23 cellular contexts compared by ENCODE assay signal in genomic region chr4:152110780-152111179, GRCh38.
A peak's percentile ranks its signal among the peaks of the same experiment; 100 is the strongest.
DNase-seq lines count a peak whose midpoint lies in the region; ATAC-seq and TF ChIP-seq lines count a peak whose summit lies in the region.
"Had no signal": no experiment of that assay in that cellular context is flagged by ENCODE, and none has a peak within 500 bp of the region (broad histone marks: within the 10 kb centered on the region; RNA-seq: fewer than 3 reads in every experiment).

No MANE protein-coding gene starts in this region.

- H3K27me3 Mint-ChIP-seq in activated CD4-positive, alpha-beta T cell treated with anti-CD3 and anti-CD28 coated beads, Interleukin-2, amount 10 ng/mL, durations not matched to agents 24 days and 14 days = no peaks in the 10 kb centered on the region

- H3K27ac ChIP-seq in right atrium auricular region (no peak overlapping the region), esophagus muscularis mucosa (replicated peaks in 1 of 4) (no peak overlapping the region)
- H3K27ac ChIP-seq: C4-2B, RWPE1 had no signal

- H3K27ac Mint-ChIP-seq in activated CD4-positive, alpha-beta T cell treated with anti-CD3 and anti-CD28 coated beads, Interleukin-2, amount 10 ng/mL, durations not matched to agents 24 days and 14 days = no peak overlapping the region
- H3K27ac Mint-ChIP-seq: HFFc6 had no signal

- no peak for TF ChIP-seq POLR2A in esophagus muscularis mucosa (IDR thresholded peaks at IDR 0.05; ENCODE audit: low read depth)

- H3K9me3 ChIP-seq in right atrium auricular region = no peaks in the 10 kb centered on the region
- no peaks in the 10 kb centered on the region for H3K9me3 ChIP-seq in esophagus muscularis mucosa

- H3K27me3 ChIP-seq in right atrium auricular region (no peaks in the 10 kb centered on the region), esophagus muscularis mucosa (no peaks in the 10 kb centered on the region)

- 92% methylated on average over 1 of the region's 1 CpG for WGBS in esophagus muscularis mucosa

- H3K4me3 Mint-ChIP-seq in activated CD4-positive, alpha-beta T cell treated with anti-CD3 and anti-CD28 coated beads, Interleukin-2, amount 10 ng/mL, durations not matched to agents 24 days and 14 days = no peak overlapping the region
- H3K4me3 Mint-ChIP-seq: HFFc6 had no signal

- no peaks in the 10 kb centered on the region for H3K36me3 ChIP-seq in right atrium auricular region
- H3K36me3 ChIP-seq in esophagus muscularis mucosa = no peaks in the 10 kb centered on the region

- intact Hi-C loops in activated CD4-positive, alpha-beta T cell treated with anti-CD3 and anti-CD28 coated beads, Interleukin-2, amount 10 ng/mL, durations not matched to agents 24 days and 14 days (cut with micrococcal nuclease) = no loop called here
- intact Hi-C loops in left ventricle myocardium superior (cut with micrococcal nuclease) (no loop called here), esophagus muscularis mucosa (cut with DNase I) (no loop called here)

- H3K9me3 Mint-ChIP-seq in activated CD4-positive, alpha-beta T cell treated with anti-CD3 and anti-CD28 coated beads, Interleukin-2, amount 10 ng/mL, durations not matched to agents 24 days and 14 days = peaks cover 4% of the 10 kb centered on the region
- H3K9me3 Mint-ChIP-seq: HFFc6 had no signal

- H3K4me1 ChIP-seq in right atrium auricular region (peaks cover 0 to 32% of the 10 kb centered on the region in 2 donors), esophagus muscularis mucosa (peaks cover 19 to 37% (median 30%) of the 10 kb centered on the region in 4 donors)

- H3K36me3 Mint-ChIP-seq in activated CD4-positive, alpha-beta T cell treated with anti-CD3 and anti-CD28 coated beads, Interleukin-2, amount 10 ng/mL, durations not matched to agents 24 days and 14 days (ENCODE audit: low read depth) = no peaks in the 10 kb centered on the region

- H3K4me1 Mint-ChIP-seq in activated CD4-positive, alpha-beta T cell treated with anti-CD3 and anti-CD28 coated beads, Interleukin-2, amount 10 ng/mL, durations not matched to agents 24 days and 14 days = peaks cover 47% of the 10 kb centered on the region

- peak; percentile 35 for DNase-seq in activated CD4-positive, alpha-beta T cell treated with anti-CD3 and anti-CD28 coated beads, Interleukin-2, amount 10 ng/mL, durations not matched to agents 24 days and 14 days
- DNase-seq in activated CD4-positive, alpha-beta T cell treated with anti-CD3 and anti-CD28 coated beads for 1 hour = no peak
- DNase-seq in left ventricle myocardium superior = no peak
- no peak for DNase-seq in right atrium auricular region (ENCODE audit: low spot score)
- peak; percentile 45 for DNase-seq in esophagus muscularis mucosa (ENCODE audit: extremely low spot score)
- no peak for DNase-seq in hypothalamus (lab: John Stamatoyannopoulos, UW)
- DNase-seq: 8988T, AML-193, COR-L47, DMS79, H7, HFFc6, KG1, NCI-H1105, NCI-H146, NCI-H2029, NCI-H226, NCI-H510A treated with DMSO at 0.1 percent for 48 hours, NCI-H748 treated with DMSO at 0.1 percent for 48 hours had no signal

- ATAC-seq in left ventricle myocardium superior (peak; percentile 75), GM19452 (IDR thresholded peaks at IDR 0.05; ENCODE audit: unreplicated experiment) (no peak)
- ATAC-seq: SK-N-SH treated with all-trans-retinoic acid at 6 μM for 48 hours had no signal

- TF ChIP-seq EP300 in esophagus muscularis mucosa (IDR thresholded peaks at IDR 0.05) = no peak

- TF ChIP-seq CTCF in right atrium auricular region (IDR thresholded peaks at IDR 0.05) (no peak), esophagus muscularis mucosa (IDR thresholded peaks at IDR 0.05) (no peak)

- H3K4me3 ChIP-seq in right atrium auricular region (no peak overlapping the region), esophagus muscularis mucosa (no peak overlapping the region)

Comparison
In these comparisons a context has a peak if more than half of its experiments do, and no peak if none do; other contexts are left out.
1. DNase-seq: peak in activated CD4-positive, alpha-beta T cell treated with anti-CD3 and anti-CD28 coated beads, Interleukin-2, amount 10 ng/mL, durations not matched to agents 24 days and 14 days (single experiment) and esophagus muscularis mucosa (single experiment); none in activated CD4-positive, alpha-beta T cell treated with anti-CD3 and anti-CD28 coated beads for 1 hour (single experiment), left ventricle myocardium superior (single experiment), right atrium auricular region (single experiment) and hypothalamus (0 of 51).